In genomic region chr14:37595809-37596595, GRCh38 we compare ENCODE assay signal across 2 cellular contexts.
TF ChIP-seq lines count a peak whose summit lies in the region.

No MANE protein-coding gene starts in this region.

TF ChIP-seq in A549, 52 proteins besides CTCF, POLR2A, EP300 and RAD21 (continued from another document):
- TF ChIP-seq PHF8 (IDR thresholded peaks at IDR 0.05; ENCODE audit: borderline replicate concordance, low read depth) = peak; percentile 21; the same call in 1 of the 2 replicates
- no peak for TF ChIP-seq FOSL2 (IDR thresholded peaks at IDR 0.05)
- TF ChIP-seq FOSL2 (CRISPR knock-in tag; IDR thresholded peaks at IDR 0.05) = peak; percentile 59
- TF ChIP-seq MYC (IDR thresholded peaks at IDR 0.05; ENCODE audit: borderline replicate concordance, low read length) = 0 out of 2 replicates have a peak, but pooled peaks have one; percentile 22
- no peak for TF ChIP-seq BCL3 (IDR thresholded peaks at IDR 0.05)

TF ChIP-seq in liver, 16 proteins besides CTCF, POLR2A, EP300 and RAD21 (continued from another document):
- TF ChIP-seq REST (IDR thresholded peaks at IDR 0.05) (peak; percentile 88), SP1 (IDR thresholded peaks at IDR 0.05) (peak; percentile 73), ZBTB33 (IDR thresholded peaks at IDR 0.05) (peak; percentile 30), HNF4A (conservative IDR thresholded peaks at IDR 0.05) (peak; percentile 51 to 55), TAF1 (conservative IDR thresholded peaks at IDR 0.05) (peak; percentile 81)
